ENCODE assay signal across 1 cellular context in the genomic region with DNA sequence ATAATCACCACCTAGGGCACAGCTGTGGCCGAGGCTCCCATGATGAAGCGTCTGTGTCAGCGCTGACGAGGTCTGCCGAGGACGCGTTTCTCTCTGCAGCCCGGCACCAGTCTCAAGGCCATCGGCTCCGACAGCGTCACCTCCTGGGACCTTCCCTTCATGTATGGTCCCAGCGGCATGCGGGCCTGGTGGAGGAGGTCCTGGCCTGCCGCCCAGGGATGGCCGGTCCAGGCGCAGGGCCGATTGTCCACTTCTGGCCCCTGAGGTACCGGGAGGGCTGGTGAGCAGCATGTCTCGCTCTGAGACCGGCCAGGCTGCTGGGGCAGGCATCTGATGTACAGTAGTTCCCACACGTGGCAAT. TPM values are rescaled to one million over a fixed set of nuclear protein-coding genes. Genes with fewer than 3 reads are reported as not detected.
"Had no signal": no experiment of that assay in that cellular context is flagged by ENCODE, and none has a peak within 500 bp of the region (broad histone marks: within the 10 kb centered on the region; RNA-seq: fewer than 3 reads in every experiment).

No MANE protein-coding gene starts in this region.

RNA-seq across cellular contexts. Expression of a gene that starts 43.6 kb away (rescaled TPM):
- total RNA-seq: SJCRH30 had no signal
